21 cellular contexts compared by ENCODE assay signal in genomic region chr1:94110021-94110761, GRCh38. TPM values are rescaled to one million over a fixed set of nuclear protein-coding genes. Genes with fewer than 3 reads are reported as not detected.
"Had no signal": no experiment of that assay in that cellular context is flagged by ENCODE, and none has a peak within 500 bp of the region (broad histone marks: within the 10 kb centered on the region; RNA-seq: fewer than 3 reads in every experiment).

No MANE protein-coding gene starts in this region.

- H3K4me3 ChIP-seq: colonic mucosa, left ventricle myocardium inferior, pancreas, smooth muscle cell, stomach, upper lobe of left lung had no signal

- H3K4me2 ChIP-seq: smooth muscle cell had no signal

- H3K4me1 ChIP-seq: colonic mucosa, pancreas, upper lobe of left lung had no signal

- H3K27ac ChIP-seq: brain microvascular endothelial cell, colonic mucosa, left ventricle myocardium inferior, pancreas, stomach, upper lobe of left lung, VCaP had no signal

- H3K36me3 ChIP-seq: brain microvascular endothelial cell, colonic mucosa, left ventricle myocardium inferior, pancreas, stomach, upper lobe of left lung had no signal

- H3K27me3 ChIP-seq: brain microvascular endothelial cell, colonic mucosa, pancreas, upper lobe of left lung had no signal

- DNase-seq: activated CD4-positive, alpha-beta T cell treated with anti-CD3 and anti-CD28 coated beads for 1 hour; activated CD8-positive, alpha-beta memory T cell treated with anti-CD3 and anti-CD28 coated beads for 24 hours; activated CD8-positive, alpha-beta memory T cell treated with anti-CD3 and anti-CD28 coated beads, Interleukin-2, amount 50 U/mL, for 48 hours; activated effector memory CD4-positive, alpha-beta T cell treated with anti-CD3 and anti-CD28 coated beads, Interleukin-2, amount 50 U/mL, for 16 hours; activated naive CD4-positive, alpha-beta T cell treated with anti-CD3 and anti-CD28 coated beads, Interleukin-2, amount 50 U/mL, for 16 hours; activated T-cell treated with anti-CD3 and anti-CD28 coated beads, Interleukin-2, amount 50 U/mL, for 48 hours; aorta; brain microvascular endothelial cell; colonic mucosa; effector memory CD4-positive, alpha-beta T cell; foreskin fibroblast; glutamatergic neuron; hypothalamus; left ventricle myocardium inferior; naive thymus-derived CD4-positive, alpha-beta T cell; pancreas; stimulated activated CD4-positive, alpha-beta T cell treated with anti-CD3 and anti-CD28 coated beads, Interleukin-4, amount 100 ng/mL, for 24 hours; stomach; upper lobe of left lung had no signal

- H3K9me3 ChIP-seq: colonic mucosa, left ventricle myocardium inferior, pancreas, stomach, upper lobe of left lung had no signal

RNA-seq across cellular contexts. Expression of gene ABCA4, which starts 10.8 kb away (rescaled TPM):
- polyA plus RNA-seq: naive thymus-derived CD4-positive, alpha-beta T cell had no signal
